Comparison of ENCODE assay signal across 11 cellular contexts in the genomic region with DNA sequence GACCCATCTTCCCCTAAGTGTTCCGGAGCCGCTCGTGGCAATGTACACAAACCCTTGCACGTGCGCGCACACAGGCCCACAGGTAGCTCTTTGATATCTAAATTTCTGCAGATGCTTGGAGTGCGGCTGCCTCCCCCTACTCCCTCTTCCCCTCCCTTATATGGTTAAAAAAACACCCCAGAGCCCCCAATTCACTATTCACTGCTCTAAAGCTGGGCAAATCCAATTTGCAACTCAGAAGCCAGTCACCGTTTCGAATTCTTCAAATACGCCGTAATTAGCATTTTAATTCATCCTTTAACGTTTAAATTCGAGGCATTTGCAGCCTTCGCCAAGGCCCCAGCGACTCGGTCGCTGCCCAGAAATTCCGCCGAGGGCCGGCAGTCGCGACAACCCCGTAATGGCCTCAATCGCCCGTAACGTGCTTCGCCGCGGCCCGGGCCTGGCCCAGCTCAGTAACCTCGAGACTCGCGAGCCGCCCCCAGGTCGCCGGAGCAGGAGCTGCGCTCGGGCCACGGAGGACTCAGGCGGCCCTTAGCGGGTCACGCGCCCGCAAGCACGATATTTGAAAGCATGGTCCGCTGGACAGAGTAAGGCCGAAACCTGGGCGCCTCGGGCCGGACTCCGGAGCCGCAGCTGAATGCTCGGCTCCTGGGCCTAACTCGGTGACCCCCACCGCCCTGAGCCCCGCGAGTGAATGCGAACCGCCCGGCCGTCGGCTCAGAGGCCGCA. TPM values are rescaled to one million over a fixed set of nuclear protein-coding genes. Genes with fewer than 3 reads are reported as not detected.
A peak's percentile ranks its signal among the peaks of the same experiment; 100 is the strongest.
DNase-seq lines count a peak whose midpoint lies in the region; ATAC-seq and TF ChIP-seq lines count a peak whose summit lies in the region.
"Had no signal": no experiment of that assay in that cellular context is flagged by ENCODE, and none has a peak within 500 bp of the region (broad histone marks: within the 10 kb centered on the region; RNA-seq: fewer than 3 reads in every experiment).

No MANE protein-coding gene starts in this region.

- H3K27ac ChIP-seq in breast epithelium (peak overlapping the region; percentile 93 to 97), vagina (no peak overlapping the region)

- no peaks in the 10 kb centered on the region for H3K36me3 ChIP-seq in breast epithelium
- H3K36me3 ChIP-seq in vagina: peaks cover 0 to 3% of the 10 kb centered on the region in 2 donors

- ATAC-seq in stimulated activated naive CD8-positive, alpha-beta T cell treated with anti-CD3 and anti-CD28 coated beads, Interleukin-15, amount 100 ng/mL, for 72 hours: no peak
- ATAC-seq in HG02970 (IDR thresholded peaks at IDR 0.05; ENCODE audit: low FRiP score, unreplicated experiment): no peak
- no peak for ATAC-seq in HG03571 (IDR thresholded peaks at IDR 0.05; ENCODE audit: unreplicated experiment)

- peaks cover 9% of the 10 kb centered on the region for H3K4me1 Mint-ChIP-seq in stimulated activated naive CD8-positive, alpha-beta T cell treated with anti-CD3 and anti-CD28 coated beads, Interleukin-15, Interleukin-2, amounts not matched to agents 100 ng/mL and 50 ng/mL, for 24 hours (ENCODE audit: low read depth)
- peaks cover 26% of the 10 kb centered on the region for H3K4me1 Mint-ChIP-seq in stimulated activated naive CD8-positive, alpha-beta T cell treated with anti-CD3 and anti-CD28 coated beads, Interleukin-15, amount 100 ng/mL, for 72 hours

- intact Hi-C loops in breast epithelium (cut with DNase I; ENCODE audit: low total_unique reads) (loop anchor here (5.0 to 10.0 kb wide), 2 partner anchors 1408 to 1755 kb away; no protein-coding TSS in a partner anchor), vagina (cut with DNase I) (no loop called here)

- peak overlapping the region; percentile 72 for H3K27ac Mint-ChIP-seq in stimulated activated naive CD8-positive, alpha-beta T cell treated with anti-CD3 and anti-CD28 coated beads, Interleukin-15, Interleukin-2, amounts not matched to agents 100 ng/mL and 50 ng/mL, for 24 hours
- peak overlapping the region in 1 of 2 donors; percentile 59 for H3K27ac Mint-ChIP-seq in stimulated activated naive CD8-positive, alpha-beta T cell treated with anti-CD3 and anti-CD28 coated beads, Interleukin-15, amount 100 ng/mL, for 72 hours

- peaks cover 3% of the 10 kb centered on the region for H3K36me3 Mint-ChIP-seq in stimulated activated naive CD8-positive, alpha-beta T cell treated with anti-CD3 and anti-CD28 coated beads, Interleukin-15, Interleukin-2, amounts not matched to agents 100 ng/mL and 50 ng/mL, for 24 hours (ENCODE audit: low read depth)

- no peaks in the 10 kb centered on the region for H3K9me3 Mint-ChIP-seq in stimulated activated naive CD8-positive, alpha-beta T cell treated with anti-CD3 and anti-CD28 coated beads, Interleukin-15, Interleukin-2, amounts not matched to agents 100 ng/mL and 50 ng/mL, for 24 hours
- peaks cover 0 to 11% of the 10 kb centered on the region in 2 donors for H3K9me3 Mint-ChIP-seq in stimulated activated naive CD8-positive, alpha-beta T cell treated with anti-CD3 and anti-CD28 coated beads, Interleukin-15, amount 100 ng/mL, for 72 hours

- TF ChIP-seq POLR2A in breast epithelium (IDR thresholded peaks at IDR 0.05): no peak
- TF ChIP-seq POLR2A in vagina (IDR thresholded peaks at IDR 0.05): no peak

- no peak for DNase-seq in stimulated activated naive CD8-positive, alpha-beta T cell treated with anti-CD3 and anti-CD28 coated beads, Interleukin-15, amount 100 ng/mL, for 72 hours
- DNase-seq in breast epithelium (ENCODE audit: low spot score in 2 of 2): no peak
- DNase-seq in left kidney (ENCODE audit: low read depth, low spot score): peak; percentile 33
- DNase-seq in vagina (ENCODE audit: extremely low spot score in 2 of 2): peak in 1 of 2 donors; percentile 61
- no peak for DNase-seq in GM19240 (ENCODE audit: insufficient read length, low spot score)
- DNase-seq: caudate nucleus, naive B cell, NCI-H146 had no signal

- peaks cover 57% of the 10 kb centered on the region for H3K27me3 Mint-ChIP-seq in stimulated activated naive CD8-positive, alpha-beta T cell treated with anti-CD3 and anti-CD28 coated beads, Interleukin-15, Interleukin-2, amounts not matched to agents 100 ng/mL and 50 ng/mL, for 24 hours
- H3K27me3 Mint-ChIP-seq in stimulated activated naive CD8-positive, alpha-beta T cell treated with anti-CD3 and anti-CD28 coated beads, Interleukin-15, amount 100 ng/mL, for 72 hours: peaks cover 78% of the 10 kb centered on the region

- TF ChIP-seq CTCF in breast epithelium (IDR thresholded peaks at IDR 0.05): no peak
- TF ChIP-seq CTCF in vagina (IDR thresholded peaks at IDR 0.05): no peak

- no peaks in the 10 kb centered on the region for H3K9me3 ChIP-seq in breast epithelium
- H3K9me3 ChIP-seq in vagina: no peaks in the 10 kb centered on the region

- H3K4me3 ChIP-seq in breast epithelium (peak overlapping the region; percentile 60 to 98 (median 75)), vagina (peak overlapping the region; percentile 37 to 43)

- peaks cover 0 to 3% of the 10 kb centered on the region in 2 donors for H3K27me3 ChIP-seq in breast epithelium
- H3K27me3 ChIP-seq in vagina: peaks cover 12% of the 10 kb centered on the region

- peak overlapping the region; percentile 47 for H3K4me3 Mint-ChIP-seq in stimulated activated naive CD8-positive, alpha-beta T cell treated with anti-CD3 and anti-CD28 coated beads, Interleukin-15, Interleukin-2, amounts not matched to agents 100 ng/mL and 50 ng/mL, for 24 hours
- peak overlapping the region in 1 of 2 donors; percentile 27 for H3K4me3 Mint-ChIP-seq in stimulated activated naive CD8-positive, alpha-beta T cell treated with anti-CD3 and anti-CD28 coated beads, Interleukin-15, amount 100 ng/mL, for 72 hours

- H3K4me1 ChIP-seq in breast epithelium (no peaks in the 10 kb centered on the region), vagina (peaks cover 41% of the 10 kb centered on the region)

RNA-seq across cellular contexts. Expression of gene IRX2, which starts 1.3 kb away (rescaled TPM):
- total RNA-seq in breast epithelium: 10 to 100 TPM; 19.2 to 69.4 (median 26.2) TPM
- total RNA-seq in vagina: 3.7 TPM
